Comparison of ENCODE assay signal across 13 cellular contexts in genomic region chr2:237901932-237902846, GRCh38. TPM values are rescaled to one million over a fixed set of nuclear protein-coding genes. Genes with fewer than 3 reads are reported as not detected.
DNase-seq lines count a peak whose midpoint lies in the region; ATAC-seq and TF ChIP-seq lines count a peak whose summit lies in the region.
"Had no signal": no experiment of that assay in that cellular context is flagged by ENCODE, and none has a peak within 500 bp of the region (broad histone marks: within the 10 kb centered on the region; RNA-seq: fewer than 3 reads in every experiment).

No MANE protein-coding gene starts in this region.

- peaks cover 17% of the 10 kb centered on the region for H3K27me3 Mint-ChIP-seq in dendritic cell treated with granulocyte-macrophage colony-stimulating factor and Interleukin-4, amounts not matched to agents 40 ng/mL and 50 ng/mL, for 4 days

- CTCF ChIA-PET in HEK293 (lab: Yijun Ruan, JAX): no interaction called here

- no peak for ATAC-seq in sciatic nerve
- ATAC-seq in GM18907 (IDR thresholded peaks at IDR 0.05; ENCODE audit: unreplicated experiment): no peak
- ATAC-seq in body of pancreas: no peak
- ATAC-seq: PC-3 had no signal

- no peaks in the 10 kb centered on the region for H3K36me3 ChIP-seq in HEK293 (ENCODE audit: control insufficient read depth in 2 of 2, insufficient read depth in 1 of 2, low read length in 2 of 2)
- H3K36me3 ChIP-seq in body of pancreas (replicated peaks in 1 of 2; ENCODE audit: insufficient read depth in 1 of 2, low read depth in 2 of 2): no peaks in the 10 kb centered on the region

- intact Hi-C loops in dendritic cell treated with granulocyte-macrophage colony-stimulating factor and Interleukin-4, amounts not matched to agents 40 ng/mL and 50 ng/mL, for 4 days (cut with micrococcal nuclease): no loop called here
- intact Hi-C loops in sciatic nerve (cut with DNase I): no loop called here
- intact Hi-C loops in body of pancreas (cut with DNase I): no loop called here

- peaks cover 84% of the 10 kb centered on the region for H3K4me1 Mint-ChIP-seq in dendritic cell treated with granulocyte-macrophage colony-stimulating factor and Interleukin-4, amounts not matched to agents 40 ng/mL and 50 ng/mL, for 4 days (ENCODE audit: low read depth)

- peaks cover 58% of the 10 kb centered on the region for H3K36me3 Mint-ChIP-seq in dendritic cell treated with granulocyte-macrophage colony-stimulating factor and Interleukin-4, amounts not matched to agents 40 ng/mL and 50 ng/mL, for 4 days (ENCODE audit: low read depth)

- POLR2A ChIA-PET in HEK293 (lab: Yijun Ruan, JAX): no interaction called here

- DNase-seq in EH (ENCODE audit: low read depth): peak; percentile 16
- DNase-seq in sciatic nerve (ENCODE audit: low spot score): peak; percentile 51
- DNase-seq in NCI-H524 treated with DMSO at 0.1 percent for 48 hours (lab: John Stamatoyannopoulos, UW): no peak
- no peak for DNase-seq in body of pancreas
- no peak for DNase-seq in NCI-H1930 (lab: John Stamatoyannopoulos, UW)
- DNase-seq: Calu3, glutamatergic neuron, NCI-H2107, PC-3 had no signal

- H3K4me3 Mint-ChIP-seq in dendritic cell treated with granulocyte-macrophage colony-stimulating factor and Interleukin-4, amounts not matched to agents 40 ng/mL and 50 ng/mL, for 4 days: no peak overlapping the region

- TF ChIP-seq CTCF in HEK293 (tag by site-specific recombination; IDR thresholded peaks at IDR 0.05): no peak
- no peak for TF ChIP-seq CTCF in body of pancreas (IDR thresholded peaks at IDR 0.05)

- H3K4me1 ChIP-seq in HEK293 (ENCODE audit: control insufficient read depth, insufficient read depth, low read length): no peaks in the 10 kb centered on the region
- peaks cover 46% of the 10 kb centered on the region for H3K4me1 ChIP-seq in body of pancreas

- peaks cover 6% of the 10 kb centered on the region for H3K9me3 Mint-ChIP-seq in dendritic cell treated with granulocyte-macrophage colony-stimulating factor and Interleukin-4, amounts not matched to agents 40 ng/mL and 50 ng/mL, for 4 days

- H3K4me3 ChIP-seq in HEK293 (ENCODE audit: low read depth, low read length) (no peak overlapping the region), body of pancreas (no peak overlapping the region)

- no peaks in the 10 kb centered on the region for H3K9me3 ChIP-seq in HEK293 (ENCODE audit: control insufficient read depth, insufficient read depth, low read depth, low read length)
- no peaks in the 10 kb centered on the region for H3K9me3 ChIP-seq in body of pancreas

- H3K27ac Mint-ChIP-seq in dendritic cell treated with granulocyte-macrophage colony-stimulating factor and Interleukin-4, amounts not matched to agents 40 ng/mL and 50 ng/mL, for 4 days: peak overlapping the region; percentile 73

- TF ChIP-seq POLR2A in body of pancreas (IDR thresholded peaks at IDR 0.05): no peak

- 82 to 86% methylated on average over 22 of the region's 22 CpGs for WGBS in body of pancreas, 2 donors

- no peak overlapping the region for H3K27ac ChIP-seq in HEK293 (ENCODE audit: extremely low read depth, low read depth, low read length)
- no peak overlapping the region for H3K27ac ChIP-seq in body of pancreas

- H3K27me3 ChIP-seq in body of pancreas: no peaks in the 10 kb centered on the region

TF ChIP-seq in HEK293, 187 proteins besides CTCF, POLR2A, EP300 and RAD21:
- no peak for TF ChIP-seq KLF7 (tag by site-specific recombination; IDR thresholded peaks at IDR 0.05; ENCODE audit: borderline replicate concordance)
- TF ChIP-seq KLF17 (tag by site-specific recombination; IDR thresholded peaks at IDR 0.05): peak; percentile 47; the same call in 1 of the 2 replicates
- peak; percentile 42; the same call in 1 of the 2 replicates for TF ChIP-seq ZIC2 (tag by site-specific recombination; IDR thresholded peaks at IDR 0.05)
TF ChIP-seq in HEK293: peak in this region for 2.

RNA-seq across cellular contexts. Expression of gene RAMP1, which starts 42.8 kb away (rescaled TPM):
- 26.3 TPM for total RNA-seq in sciatic nerve
- 10 to 100 TPM; 74.2 to 85.4 TPM for total RNA-seq in body of pancreas
- total RNA-seq: dermis microvascular lymphatic vessel endothelial cell had no signal

Comparison
In these comparisons a context has a peak if more than half of its experiments do, and no peak if none do; other contexts are left out.
1. DNase-seq: peak in EH (single experiment) and sciatic nerve (single experiment); none in NCI-H524 treated with DMSO at 0.1 percent for 48 hours (single experiment), body of pancreas (0 of 4) and NCI-H1930 (0 of 2).